2 cellular contexts compared by ENCODE assay signal in genomic region chr2:74375838-74376237, GRCh38.
TF ChIP-seq lines count a peak whose summit lies in the region.

No MANE protein-coding gene starts in this region.

TF ChIP-seq in GM12891, 5 proteins besides CTCF, POLR2A, EP300 and RAD21:
- TF ChIP-seq POU2F2 (IDR thresholded peaks at IDR 0.05; ENCODE audit: low read depth, low read length) (no peak), SPI1 (IDR thresholded peaks at IDR 0.05; ENCODE audit: low read depth, low read length) (peak; percentile 45; the same call in 1 of the 2 replicates)
TF ChIP-seq in GM12891: peak in this region for 1.

TF ChIP-seq in GM12878, 131 proteins besides CTCF, POLR2A, EP300 and RAD21:
- TF ChIP-seq SIN3A (IDR thresholded peaks at IDR 0.05; ENCODE audit: low read depth, low read length) = no peak
- TF ChIP-seq EZH2 (IDR thresholded peaks at IDR 0.05; ENCODE audit: borderline replicate concordance, control insufficient read depth, low read depth, low read length) = no peak
- no peak for TF ChIP-seq POLR2AphosphoS5 (IDR thresholded peaks at IDR 0.05; ENCODE audit: low read length)
- TF ChIP-seq SPI1 (IDR thresholded peaks at IDR 0.05; ENCODE audit: borderline replicate concordance, insufficient read depth, low read depth, low read length) = peak; percentile 39; the same call in 1 of the 2 replicates
